Comparison of ENCODE assay signal across 1 cellular context in genomic region chr1:54962612-54963395, GRCh38.
TF ChIP-seq lines count a peak whose summit lies in the region.

No MANE protein-coding gene starts in this region.

TF ChIP-seq in H1, 55 proteins besides CTCF, POLR2A, EP300 and RAD21:
- TF ChIP-seq JUND (IDR thresholded peaks at IDR 0.05; ENCODE audit: low read length) (no peak), BRCA1 (IDR thresholded peaks at IDR 0.05; ENCODE audit: low read depth, low read length) (no peak), USF2 (IDR thresholded peaks at IDR 0.05; ENCODE audit: low read length) (no peak), KDM5A (IDR thresholded peaks at IDR 0.05; ENCODE audit: low read length) (no peak), EZH2 (IDR thresholded peaks at IDR 0.05; ENCODE audit: low read depth, low read length, severe bottlenecking) (no peak), GTF2F1 (IDR thresholded peaks at IDR 0.05; ENCODE audit: borderline replicate concordance, low read depth, low read length) (no peak), RBBP5 (IDR thresholded peaks at IDR 0.05; ENCODE audit: borderline replicate concordance, low read depth, low read length) (no peak), GABPA (IDR thresholded peaks at IDR 0.05; ENCODE audit: borderline replicate concordance, insufficient read depth, low read length) (no peak), SUZ12 (IDR thresholded peaks at IDR 0.05; ENCODE audit: low read length) (no peak), NANOG (IDR thresholded peaks at IDR 0.05; ENCODE audit: insufficient read depth, low read depth, low read length, poor library complexity, severe bottlenecking) (no peak), HDAC2 (IDR thresholded peaks at IDR 0.05; ENCODE audit: borderline replicate concordance in 1 of 2, low read depth in 2 of 2, low read length in 2 of 2) (no peak), YY1 (IDR thresholded peaks at IDR 0.05; ENCODE audit: low read depth, low read length) (peak; percentile 46; the same call in 1 of the 2 replicates), MAFK (IDR thresholded peaks at IDR 0.05; ENCODE audit: low read depth, low read length) (no peak), CEBPB (IDR thresholded peaks at IDR 0.05; ENCODE audit: low read depth, low read length) (peak; percentile 24; the same call in 1 of the 2 replicates), RFX5 (IDR thresholded peaks at IDR 0.05; ENCODE audit: borderline replicate concordance, low read depth, low read length) (no peak), CBX8 (IDR thresholded peaks at IDR 0.05; ENCODE audit: borderline replicate concordance, low read depth, low read length) (no peak), KDM4A (IDR thresholded peaks at IDR 0.05; ENCODE audit: low read depth, low read length, severe bottlenecking) (no peak), TAF1 (IDR thresholded peaks at IDR 0.05; ENCODE audit: low read depth, low read length) (no peak), HDAC6 (IDR thresholded peaks at IDR 0.05; ENCODE audit: low read depth, low read length) (no peak), RXRA (IDR thresholded peaks at IDR 0.05; ENCODE audit: insufficient read depth, low read depth, low read length) (no peak), BACH1 (IDR thresholded peaks at IDR 0.05; ENCODE audit: low read length) (no peak), TEAD4 (IDR thresholded peaks at IDR 0.05; ENCODE audit: low read depth, low read length) (peak; percentile 89), POU5F1 (IDR thresholded peaks at IDR 0.05; ENCODE audit: low read depth, low read length) (0 out of 2 replicates have a peak, but pooled peaks have one; percentile 19), SP1 (IDR thresholded peaks at IDR 0.05; ENCODE audit: low read depth, low read length) (0 out of 2 replicates have a peak, but pooled peaks have one; percentile 52)
